10 cellular contexts compared by ENCODE assay signal in genomic region chr9:85900504-85901201, GRCh38. TPM values are rescaled to one million over a fixed set of nuclear protein-coding genes. Genes with fewer than 3 reads are reported as not detected.
DNase-seq lines count a peak whose midpoint lies in the region; ATAC-seq and TF ChIP-seq lines count a peak whose summit lies in the region.
"Had no signal": no experiment of that assay in that cellular context is flagged by ENCODE, and none has a peak within 500 bp of the region (broad histone marks: within the 10 kb centered on the region; RNA-seq: fewer than 3 reads in every experiment).

No MANE protein-coding gene starts in this region.

- H3K4me3 Mint-ChIP-seq in activated T-cell treated with anti-CD3 and anti-CD28 coated beads, Interleukin-2, amount 50 U/mL, for 4 hours = no peak overlapping the region
- H3K4me3 Mint-ChIP-seq in activated CD8-positive, alpha-beta T cell treated with anti-CD3 and anti-CD28 coated beads, Interleukin-2, amount 10 ng/mL, durations not matched to agents 7 days and 5 days = no peak overlapping the region
- H3K4me3 Mint-ChIP-seq: central memory CD8-positive, alpha-beta T cell had no signal

- peaks cover under 1% of the 10 kb centered on the region for H3K36me3 Mint-ChIP-seq in activated T-cell treated with anti-CD3 and anti-CD28 coated beads, Interleukin-2, amount 50 U/mL, for 4 hours (ENCODE audit: insufficient read depth)
- no peaks in the 10 kb centered on the region for H3K36me3 Mint-ChIP-seq in activated CD8-positive, alpha-beta T cell treated with anti-CD3 and anti-CD28 coated beads, Interleukin-2, amount 10 ng/mL, durations not matched to agents 7 days and 5 days (ENCODE audit: low read depth)

- peaks cover 5% of the 10 kb centered on the region for H3K4me1 Mint-ChIP-seq in activated T-cell treated with anti-CD3 and anti-CD28 coated beads, Interleukin-2, amount 50 U/mL, for 4 hours (ENCODE audit: low read depth)
- peaks cover 7% of the 10 kb centered on the region for H3K4me1 Mint-ChIP-seq in activated CD8-positive, alpha-beta T cell treated with anti-CD3 and anti-CD28 coated beads, Interleukin-2, amount 10 ng/mL, durations not matched to agents 7 days and 5 days (ENCODE audit: low read depth)
- H3K4me1 Mint-ChIP-seq: central memory CD8-positive, alpha-beta T cell had no signal

- ATAC-seq in activated T-cell treated with anti-CD3 and anti-CD28 coated beads, Interleukin-2, amount 50 U/mL, for 4 hours = no peak
- no peak for ATAC-seq in activated CD8-positive, alpha-beta T cell treated with anti-CD3 and anti-CD28 coated beads, Interleukin-2, amount 10 ng/mL, durations not matched to agents 7 days and 5 days
- ATAC-seq in gastroesophageal sphincter = no peak

- H3K27ac Mint-ChIP-seq in activated CD8-positive, alpha-beta T cell treated with anti-CD3 and anti-CD28 coated beads, Interleukin-2, amount 10 ng/mL, durations not matched to agents 7 days and 5 days = no peak overlapping the region

- TF ChIP-seq CTCF in gastroesophageal sphincter (IDR thresholded peaks at IDR 0.05) = peak in 3 of 4 experiments; percentile 23 to 46 (median 24)

- CTCF ChIA-PET in activated CD8-positive, alpha-beta T cell treated with anti-CD3 and anti-CD28 coated beads, Interleukin-2, amount 10 ng/mL, durations not matched to agents 7 days and 5 days (lab: Charles Lee) = interaction anchor here (0.6 to 1.2 kb wide), 6 partner anchors 9 to 102 kb away, joined by 3 to 5 read pairs (median 3); no protein-coding TSS in a partner anchor

- H3K9me3 ChIP-seq in MG63 (no peaks in the 10 kb centered on the region), gastroesophageal sphincter (no peaks in the 10 kb centered on the region)
- H3K9me3 ChIP-seq: thoracic aorta had no signal

- peak; percentile 16 for DNase-seq in activated T-cell treated with anti-CD3 and anti-CD28 coated beads for 1 hour (ENCODE audit: low read depth)
- DNase-seq in activated T-cell treated with anti-CD3 and anti-CD28 coated beads, Interleukin-2, amount 50 U/mL, for 4 hours = no peak
- peak; percentile 26 for DNase-seq in MG63
- peak; percentile 45 for DNase-seq in activated CD8-positive, alpha-beta T cell treated with anti-CD3 and anti-CD28 coated beads, Interleukin-2, amount 10 ng/mL, durations not matched to agents 7 days and 5 days
- DNase-seq in stimulated activated CD4-positive, alpha-beta T cell treated with anti-CD3 and anti-CD28 coated beads, Interleukin-1b, Interleukin-23, amount 100 ng/mL, for 24 hours (ENCODE audit: low read depth in 4 of 4, low spot score in 1 of 4) = peak in 3 of 4 experiments; percentile 4 to 16 (median 7)
- no peak for DNase-seq in NCI-H187 treated with DMSO at 0.1 percent for 48 hours (lab: John Stamatoyannopoulos, UW)
- DNase-seq in epidermal melanocyte (ENCODE audit: insufficient read length, low spot score) = no peak

- TF ChIP-seq EP300 in gastroesophageal sphincter (IDR thresholded peaks at IDR 0.05) = no peak

- no peaks in the 10 kb centered on the region for H3K4me1 ChIP-seq in gastroesophageal sphincter

- H3K36me3 ChIP-seq in MG63 (no peaks in the 10 kb centered on the region), gastroesophageal sphincter (peaks cover 0 to 6% of the 10 kb centered on the region in 2 donors)
- H3K36me3 ChIP-seq: thoracic aorta had no signal

- H3K27ac ChIP-seq in gastroesophageal sphincter = no peak overlapping the region
- H3K27ac ChIP-seq: thoracic aorta had no signal

- H3K27me3 ChIP-seq in MG63 (no peaks in the 10 kb centered on the region), gastroesophageal sphincter (no peaks in the 10 kb centered on the region)

- H3K9me3 Mint-ChIP-seq in activated T-cell treated with anti-CD3 and anti-CD28 coated beads, Interleukin-2, amount 50 U/mL, for 4 hours = no peaks in the 10 kb centered on the region
- H3K9me3 Mint-ChIP-seq in activated CD8-positive, alpha-beta T cell treated with anti-CD3 and anti-CD28 coated beads, Interleukin-2, amount 10 ng/mL, durations not matched to agents 7 days and 5 days (ENCODE audit: insufficient read depth) = no peaks in the 10 kb centered on the region
- H3K9me3 Mint-ChIP-seq: central memory CD8-positive, alpha-beta T cell had no signal

- 54 to 60% methylated on average over 8 to 9 of the region's 9 CpGs for WGBS in gastroesophageal sphincter (ENCODE audit: low coverage in 1 of 2), 2 donors

- TF ChIP-seq POLR2A in gastroesophageal sphincter (IDR thresholded peaks at IDR 0.05) = no peak

- POLR2A ChIA-PET in activated CD8-positive, alpha-beta T cell treated with anti-CD3 and anti-CD28 coated beads, Interleukin-2, amount 10 ng/mL, durations not matched to agents 7 days and 5 days (lab: Charles Lee) = no interaction called here

- H3K4me3 ChIP-seq in MG63 (no peak overlapping the region), gastroesophageal sphincter (no peak overlapping the region)
- H3K4me3 ChIP-seq: thoracic aorta had no signal

- no peaks in the 10 kb centered on the region for H3K27me3 Mint-ChIP-seq in activated T-cell treated with anti-CD3 and anti-CD28 coated beads, Interleukin-2, amount 50 U/mL, for 4 hours (ENCODE audit: low read depth)
- H3K27me3 Mint-ChIP-seq in activated CD8-positive, alpha-beta T cell treated with anti-CD3 and anti-CD28 coated beads, Interleukin-2, amount 10 ng/mL, durations not matched to agents 7 days and 5 days (ENCODE audit: low read depth) = peaks cover 12% of the 10 kb centered on the region
- H3K27me3 Mint-ChIP-seq: central memory CD8-positive, alpha-beta T cell had no signal

RNA-seq across cellular contexts. Expression of gene NAA35, which starts 40.3 kb away (rescaled TPM):
- 10 to 100 TPM; 24.1 to 24.7 (median 24.1) TPM for total RNA-seq in activated T-cell treated with anti-CD3 and anti-CD28 coated beads, Interleukin-2, amount 50 U/mL, for 4 hours
- 28.1 and 41.6 TPM in 2 replicates for total RNA-seq in MG63 (2014; rRNA removed; shearing (Covaris generic); ENCODE audit: low replicate concordance)
- 10 to 100 TPM; 23.4 to 25.8 TPM for total RNA-seq in activated CD8-positive, alpha-beta T cell treated with anti-CD3 and anti-CD28 coated beads, Interleukin-2, amount 10 ng/mL, durations not matched to agents 7 days and 5 days
- total RNA-seq in gastroesophageal sphincter = 10 to 100 TPM; 20.0 to 23.7 (median 23.4) TPM

Comparison
In these comparisons a context has a peak if more than half of its experiments do, and no peak if none do; other contexts are left out.
1. DNase-seq: peak in activated T-cell treated with anti-CD3 and anti-CD28 coated beads for 1 hour (single experiment), MG63 (single experiment), activated CD8-positive, alpha-beta T cell treated with anti-CD3 and anti-CD28 coated beads, Interleukin-2, amount 10 ng/mL, durations not matched to agents 7 days and 5 days (single experiment) and stimulated activated CD4-positive, alpha-beta T cell treated with anti-CD3 and anti-CD28 coated beads, Interleukin-1b, Interleukin-23, amount 100 ng/mL, for 24 hours (3 of 4); none in activated T-cell treated with anti-CD3 and anti-CD28 coated beads, Interleukin-2, amount 50 U/mL, for 4 hours (single experiment), NCI-H187 treated with DMSO at 0.1 percent for 48 hours (single experiment) and epidermal melanocyte (single experiment).